In the genomic region with DNA sequence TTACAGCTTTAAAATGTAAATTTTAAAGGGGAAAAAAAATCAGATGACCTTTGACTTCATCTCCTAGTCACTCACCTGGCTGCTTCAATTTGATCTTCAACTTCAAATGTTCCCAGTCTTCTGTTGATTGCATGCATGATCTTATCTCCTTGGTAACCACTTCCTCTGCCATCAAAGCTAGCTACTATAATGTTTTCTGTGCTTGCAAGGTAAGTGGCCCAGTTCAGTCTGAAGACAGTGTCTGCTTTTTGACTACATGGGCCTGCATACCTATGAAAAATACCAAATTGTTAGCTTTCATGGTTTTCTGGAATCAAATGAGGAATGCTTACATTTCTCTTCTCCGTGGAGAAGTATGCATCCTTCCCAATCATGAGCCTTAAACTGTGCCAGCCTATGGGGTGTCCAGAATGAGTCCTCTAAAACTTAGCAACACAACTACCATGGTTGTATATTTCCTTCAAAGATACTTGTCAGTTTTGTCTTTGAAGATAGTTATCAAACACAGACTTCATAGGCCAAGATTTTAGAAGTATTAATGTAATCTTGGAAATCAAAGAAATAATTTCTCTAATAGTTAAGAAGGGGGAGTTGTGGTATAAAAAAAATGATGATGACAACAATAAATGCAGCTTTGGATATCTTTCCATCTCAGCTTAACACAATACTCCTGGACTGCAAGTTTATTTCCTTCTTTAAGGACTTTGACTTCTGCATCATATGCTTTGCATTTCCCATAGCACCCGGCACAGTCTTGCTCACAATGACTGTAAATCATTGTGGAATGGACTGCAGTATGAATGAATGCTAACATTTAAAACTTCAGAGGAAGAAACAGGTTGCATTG, we compare ENCODE assay signal across 11 cellular contexts.
DNase-seq lines count a peak whose midpoint lies in the region; ATAC-seq and TF ChIP-seq lines count a peak whose summit lies in the region.
"Had no signal": no experiment of that assay in that cellular context is flagged by ENCODE, and none has a peak within 500 bp of the region (broad histone marks: within the 10 kb centered on the region; RNA-seq: fewer than 3 reads in every experiment).

No MANE protein-coding gene starts in this region.

- H3K9me3 Mint-ChIP-seq in activated T-helper 17 cell treated with anti-CD3 and anti-CD28 coated beads, Interleukin-2, amount 50 U/mL, for 72 hours = no peaks in the 10 kb centered on the region
- no peaks in the 10 kb centered on the region for H3K9me3 Mint-ChIP-seq in natural killer cell

- DNase-seq in activated CD4-positive, alpha-beta T cell treated with anti-CD3 and anti-CD28 coated beads for 4 hours = peak; percentile 18 to 23
- DNase-seq in activated CD4-positive, alpha-beta T cell treated with anti-CD3 and anti-CD28 coated beads, Interleukin-2, amount 50 U/mL, for 48 hours = no peak
- peak; percentile 41 for DNase-seq in HT-29 (ENCODE audit: low spot score)
- DNase-seq in natural killer cell = no peak
- DNase-seq in NCI-H2029 (lab: John Stamatoyannopoulos, UW) = no peak
- DNase-seq in PC-9 = no peak
- no peak for DNase-seq in left ventricle myocardium superior
- DNase-seq: NCI-H1436, NCI-H524, sigmoid colon had no signal

- CTCF ChIA-PET in PC-9 (lab: Charles Lee) = no interaction called here

- ATAC-seq in activated T-helper 17 cell treated with anti-CD3 and anti-CD28 coated beads, Interleukin-2, amount 50 U/mL, for 72 hours (replicated peaks) = peak; percentile 81
- ATAC-seq in natural killer cell (peak in 2 of 3 donors; percentile 32 to 66), left ventricle myocardium superior (no peak)

- TF ChIP-seq CTCF in natural killer cell (IDR thresholded peaks at IDR 0.05) (no peak), PC-9 (conservative IDR thresholded peaks at IDR 0.05) (no peak)

- no peak overlapping the region for H3K27ac ChIP-seq in PC-9
- H3K27ac ChIP-seq: sigmoid colon had no signal

- no peaks in the 10 kb centered on the region for H3K9me3 ChIP-seq in PC-9 (ENCODE audit: insufficient read depth, low read depth)
- H3K9me3 ChIP-seq: sigmoid colon had no signal

- no TSS peak for BruUV-seq in PC-9 (replicated peaks; lab: Mats Ljungman, UMichigan)

- no peak overlapping the region for H3K4me3 ChIP-seq in PC-9
- H3K4me3 ChIP-seq: sigmoid colon had no signal

- peaks cover 74% of the 10 kb centered on the region for H3K36me3 Mint-ChIP-seq in activated T-helper 17 cell treated with anti-CD3 and anti-CD28 coated beads, Interleukin-2, amount 50 U/mL, for 72 hours (ENCODE audit: low read depth)
- no peaks in the 10 kb centered on the region for H3K36me3 Mint-ChIP-seq in natural killer cell

- peak overlapping the region; percentile 91 for H3K27ac Mint-ChIP-seq in activated T-helper 17 cell treated with anti-CD3 and anti-CD28 coated beads, Interleukin-2, amount 50 U/mL, for 72 hours
- peak overlapping the region in 1 of 2 donors; percentile 24 for H3K27ac Mint-ChIP-seq in natural killer cell

- no peak overlapping the region for H3K4me2 ChIP-seq in PC-9

- no peaks in the 10 kb centered on the region for H3F3A ChIP-seq in PC-9 (ENCODE audit: insufficient read depth, low read depth)

- H2AFZ ChIP-seq in PC-9 = no peak overlapping the region

- H3K4me1 Mint-ChIP-seq in activated T-helper 17 cell treated with anti-CD3 and anti-CD28 coated beads, Interleukin-2, amount 50 U/mL, for 72 hours = peaks cover 34% of the 10 kb centered on the region
- peaks cover 22 to 27% of the 10 kb centered on the region in 2 donors for H3K4me1 Mint-ChIP-seq in natural killer cell

- H3K27me3 ChIP-seq in PC-9 (ENCODE audit: insufficient read depth, low read depth) = no peaks in the 10 kb centered on the region
- H3K27me3 ChIP-seq: sigmoid colon had no signal

- no peaks in the 10 kb centered on the region for H3K9me2 ChIP-seq in PC-9 (ENCODE audit: insufficient read depth)

- H3K36me3 ChIP-seq in PC-9 (ENCODE audit: low read depth) = no peaks in the 10 kb centered on the region

- H3K27me3 Mint-ChIP-seq in activated T-helper 17 cell treated with anti-CD3 and anti-CD28 coated beads, Interleukin-2, amount 50 U/mL, for 72 hours = no peaks in the 10 kb centered on the region
- peaks cover 0 to 2% of the 10 kb centered on the region in 2 donors for H3K27me3 Mint-ChIP-seq in natural killer cell (ENCODE audit: low read depth in 2 of 2)

- peak overlapping the region; percentile 79 for H3K4me3 Mint-ChIP-seq in activated T-helper 17 cell treated with anti-CD3 and anti-CD28 coated beads, Interleukin-2, amount 50 U/mL, for 72 hours
- no peak overlapping the region for H3K4me3 Mint-ChIP-seq in natural killer cell

- POLR2A ChIA-PET in PC-9 (lab: Charles Lee; ENCODE audit: unreplicated experiment) = no interaction called here

- H3K79me2 ChIP-seq in PC-9 (ENCODE audit: low read depth) = no peaks in the 10 kb centered on the region

- no peaks in the 10 kb centered on the region for H4K20me1 ChIP-seq in PC-9 (ENCODE audit: insufficient read depth)

- intact Hi-C loops in natural killer cell (cut with micrococcal nuclease) (no loop called here), PC-9 (cut with micrococcal nuclease; ENCODE audit: unreplicated experiment) (no loop called here), left ventricle myocardium superior (cut with micrococcal nuclease) (no loop called here)

- H3K4me1 ChIP-seq in PC-9 (replicated peaks; ENCODE audit: insufficient read depth) = no peaks in the 10 kb centered on the region

Comparison
In these comparisons a context has a peak if more than half of its experiments do, and no peak if none do; other contexts are left out.
1. DNase-seq: peak in activated CD4-positive, alpha-beta T cell treated with anti-CD3 and anti-CD28 coated beads for 4 hours (2 of 2) and HT-29 (single experiment); none in activated CD4-positive, alpha-beta T cell treated with anti-CD3 and anti-CD28 coated beads, Interleukin-2, amount 50 U/mL, for 48 hours (0 of 2), natural killer cell (single experiment), NCI-H2029 (single experiment), PC-9 (0 of 2) and left ventricle myocardium superior (single experiment).